ENCODE assay signal across 11 cellular contexts in the genomic region with DNA sequence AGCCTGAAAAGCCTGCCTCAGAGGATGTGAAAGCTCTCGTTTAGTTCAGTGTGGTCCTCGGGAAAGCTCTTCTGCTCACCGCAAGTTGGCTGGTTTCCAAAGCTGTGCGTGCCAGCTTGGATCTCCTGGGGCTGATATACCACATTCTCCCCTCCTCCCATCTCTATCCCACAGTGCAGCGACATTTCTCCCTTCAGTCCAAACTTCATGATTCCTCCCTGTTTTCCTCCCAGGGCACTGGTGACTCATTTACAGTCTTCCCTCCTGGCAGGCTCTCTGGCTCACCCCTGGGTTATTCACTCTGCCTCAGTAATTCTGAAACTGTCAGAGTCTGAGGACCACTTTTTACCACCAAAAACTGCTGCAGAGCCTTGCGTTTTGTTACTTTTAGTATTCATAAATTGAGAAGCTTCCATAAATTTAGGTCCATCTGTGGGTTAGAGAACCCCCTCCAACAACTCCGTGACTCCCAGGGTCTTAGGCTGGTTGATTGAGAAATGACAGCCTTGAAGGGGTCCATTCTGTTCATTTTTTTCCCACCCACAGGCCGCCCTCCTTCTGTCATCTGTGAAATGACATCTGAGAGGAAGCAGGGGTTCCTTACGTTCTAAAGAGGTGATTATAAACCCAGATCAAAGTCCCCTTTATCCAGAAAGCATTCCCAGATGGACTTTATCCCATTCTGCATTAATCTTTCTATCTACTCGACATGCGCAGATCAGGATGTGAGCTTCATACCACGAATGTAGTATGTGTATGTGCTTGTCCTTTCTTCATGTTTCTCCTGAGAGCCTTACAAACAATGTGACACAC. TPM values are rescaled to one million over a fixed set of nuclear protein-coding genes. Genes with fewer than 3 reads are reported as not detected.
DNase-seq lines count a peak whose midpoint lies in the region; ATAC-seq and TF ChIP-seq lines count a peak whose summit lies in the region.
"Had no signal": no experiment of that assay in that cellular context is flagged by ENCODE, and none has a peak within 500 bp of the region (broad histone marks: within the 10 kb centered on the region; RNA-seq: fewer than 3 reads in every experiment).

No MANE protein-coding gene starts in this region.

- no peak overlapping the region for H2BK5ac ChIP-seq in mesenchymal stem cell (ENCODE audit: low read depth, low read length, poor library complexity, severe bottlenecking)

- H3K9me3 ChIP-seq in MM.1S (replicated peaks; ENCODE audit: insufficient read depth, low read length) (no peaks in the 10 kb centered on the region), colonic mucosa (no peaks in the 10 kb centered on the region), mesenchymal stem cell (ENCODE audit: control insufficient read depth, low read length) (no peaks in the 10 kb centered on the region), ascending aorta (no peaks in the 10 kb centered on the region)
- H3K9me3 ChIP-seq: heart left ventricle had no signal

- H3K4me2 ChIP-seq in MM.1S (ENCODE audit: low read depth, low read length) (no peak overlapping the region), mesenchymal stem cell (ENCODE audit: low read length, poor library complexity, severe bottlenecking) (peak overlapping the region; percentile 7)

- no peak overlapping the region for H2AK5ac ChIP-seq in mesenchymal stem cell (ENCODE audit: low read length, severe bottlenecking)

- H2AFZ ChIP-seq in MM.1S (ENCODE audit: low read length) (no peak overlapping the region), mesenchymal stem cell (ENCODE audit: low read depth, low read length) (no peak overlapping the region)

- DNase-seq in Calu3 (peak; percentile 51), MM.1S (peak; percentile 40), colonic mucosa (peak; percentile 67), mesenchymal stem cell (peak; percentile 7), ascending aorta (ENCODE audit: low spot score in 2 of 2) (no peak)
- DNase-seq in natural killer cell treated with Interleukin-12 subunit alpha and Interleukin-12 subunit beta and Interleukin-15 and Interleukin-18, amount 100 ng/mL, for 72 hours (ENCODE audit: low spot score) = no peak
- DNase-seq: activated naive CD4-positive, alpha-beta T cell treated with Interleukin-2 at 50 U/mL for 16 hours; heart left ventricle had no signal

- H4K8ac ChIP-seq in mesenchymal stem cell (ENCODE audit: low read length) = no peak overlapping the region

- no peak overlapping the region for H2BK120ac ChIP-seq in mesenchymal stem cell (ENCODE audit: low read depth, low read length)

- no peak for ATAC-seq in natural killer cell treated with Interleukin-12 subunit alpha and Interleukin-12 subunit beta and Interleukin-15 and Interleukin-18, amount 100 ng/mL, for 72 hours
- ATAC-seq in GM21529 (IDR thresholded peaks at IDR 0.05; ENCODE audit: unreplicated experiment) = no peak
- no peak for ATAC-seq in GM21447 (IDR thresholded peaks at IDR 0.05; ENCODE audit: unreplicated experiment)

- intact Hi-C loops in Calu3 (cut with micrococcal nuclease; ENCODE audit: unreplicated experiment) = no loop called here
- intact Hi-C loops in colonic mucosa (cut with DNase I) = no loop called here
- intact Hi-C loops in ascending aorta (cut with DNase I) = no loop called here

- no peak overlapping the region for H2BK12ac ChIP-seq in mesenchymal stem cell (ENCODE audit: low read length in 2 of 2)

- H3K27me3 ChIP-seq in MM.1S (replicated peaks; ENCODE audit: insufficient read depth, low read length) (0 out of 2 replicates have a peak, but pooled peaks cover 12% of the 10 kb centered on the region), colonic mucosa (no peaks in the 10 kb centered on the region), mesenchymal stem cell (ENCODE audit: control insufficient read depth in 1 of 2, insufficient read depth in 1 of 2, low read length in 2 of 2) (peaks cover 0 to 28% of the 10 kb centered on the region in 2 experiments), ascending aorta (no peaks in the 10 kb centered on the region)

- TF ChIP-seq CTCF in Calu3 (IDR thresholded peaks at IDR 0.05; ENCODE audit: unreplicated experiment) (no peak), MM.1S (IDR thresholded peaks at IDR 0.05; ENCODE audit: low read length) (no peak), colonic mucosa (IDR thresholded peaks at IDR 0.05) (no peak), ascending aorta (IDR thresholded peaks at IDR 0.05) (no peak)

- H3K23ac ChIP-seq in mesenchymal stem cell (ENCODE audit: low read length in 2 of 2) = no peak overlapping the region

- H4K91ac ChIP-seq in mesenchymal stem cell (ENCODE audit: low read length) = no peak overlapping the region

- H3K79me1 ChIP-seq in mesenchymal stem cell (replicated peaks; ENCODE audit: low read length, poor library complexity, severe bottlenecking) = no peaks in the 10 kb centered on the region

- no peak overlapping the region for H3K4ac ChIP-seq in mesenchymal stem cell (ENCODE audit: low read depth in 1 of 2, low read length in 2 of 2)

- no peaks in the 10 kb centered on the region for H3K79me2 ChIP-seq in MM.1S (ENCODE audit: low read length)

- peaks cover 4% of the 10 kb centered on the region; the same call in 1 of the 2 replicates for H3F3A ChIP-seq in MM.1S (ENCODE audit: insufficient read depth, low read length)

- H3K36me3 Mint-ChIP-seq in Calu3 (ENCODE audit: insufficient read depth, unreplicated experiment) = no peaks in the 10 kb centered on the region
- H3K36me3 Mint-ChIP-seq in natural killer cell treated with Interleukin-12 subunit alpha and Interleukin-12 subunit beta and Interleukin-15 and Interleukin-18, amount 100 ng/mL, for 72 hours = no peaks in the 10 kb centered on the region

- BruUV-seq in Calu3 (replicated peaks; lab: Mats Ljungman, UMichigan) = no TSS peak

- H3K36me3 ChIP-seq in MM.1S (replicated peaks; ENCODE audit: insufficient read depth, low read length) (no peaks in the 10 kb centered on the region), colonic mucosa (no peaks in the 10 kb centered on the region), mesenchymal stem cell (ENCODE audit: control insufficient read depth in 1 of 2, insufficient read depth in 2 of 2, low read depth in 1 of 2, low read length in 2 of 2) (no peaks in the 10 kb centered on the region), ascending aorta (no peaks in the 10 kb centered on the region)
- H3K36me3 ChIP-seq: heart left ventricle had no signal

- no peaks in the 10 kb centered on the region for H4K20me1 ChIP-seq in MM.1S (ENCODE audit: insufficient read depth, low read length)

- H2BK15ac ChIP-seq in mesenchymal stem cell (ENCODE audit: low read depth, poor library complexity, severe bottlenecking) = no peak overlapping the region

- H3K27ac Mint-ChIP-seq in Calu3 (ENCODE audit: unreplicated experiment) = no peak overlapping the region
- H3K27ac Mint-ChIP-seq in natural killer cell treated with Interleukin-12 subunit alpha and Interleukin-12 subunit beta and Interleukin-15 and Interleukin-18, amount 100 ng/mL, for 72 hours = no peak overlapping the region

- H3K18ac ChIP-seq in mesenchymal stem cell (ENCODE audit: low read depth in 1 of 2, low read length in 2 of 2) = no peak overlapping the region

- peaks cover 5% of the 10 kb centered on the region; the same call in 1 of the 2 replicates for H3K4me1 ChIP-seq in MM.1S (ENCODE audit: low read length)
- no peaks in the 10 kb centered on the region for H3K4me1 ChIP-seq in colonic mucosa
- peaks cover 14% of the 10 kb centered on the region for H3K4me1 ChIP-seq in mesenchymal stem cell (ENCODE audit: control insufficient read depth, insufficient read depth, low read depth, low read length)
- peaks cover 0 to 3% of the 10 kb centered on the region in 2 donors for H3K4me1 ChIP-seq in ascending aorta

- no peak overlapping the region for H3K27ac ChIP-seq in MM.1S (ENCODE audit: low read length)
- H3K27ac ChIP-seq in colonic mucosa = peak overlapping the region; percentile 67
- H3K27ac ChIP-seq in mesenchymal stem cell (ENCODE audit: low read length, poor library complexity, severe bottlenecking) = no peak overlapping the region
- no peak overlapping the region for H3K27ac ChIP-seq in ascending aorta

- peak overlapping the region; percentile 13 for H3K4me3 Mint-ChIP-seq in Calu3 (ENCODE audit: low read depth, unreplicated experiment)
- no peak overlapping the region for H3K4me3 Mint-ChIP-seq in natural killer cell treated with Interleukin-12 subunit alpha and Interleukin-12 subunit beta and Interleukin-15 and Interleukin-18, amount 100 ng/mL, for 72 hours

- peaks cover 48% of the 10 kb centered on the region for H3K4me1 Mint-ChIP-seq in Calu3 (ENCODE audit: low read depth, unreplicated experiment)
- H3K4me1 Mint-ChIP-seq in natural killer cell treated with Interleukin-12 subunit alpha and Interleukin-12 subunit beta and Interleukin-15 and Interleukin-18, amount 100 ng/mL, for 72 hours (ENCODE audit: low read depth in 2 of 2) = peaks cover 0 to 3% of the 10 kb centered on the region in 2 donors

- H3K4me3 ChIP-seq in MM.1S (ENCODE audit: low read length) (no peak overlapping the region), colonic mucosa (no peak overlapping the region), mesenchymal stem cell (ENCODE audit: insufficient read depth in 1 of 2, low read depth in 1 of 2, low read length in 2 of 2) (peak overlapping the region in 1 of 2 experiments; percentile 32), ascending aorta (no peak overlapping the region)
- H3K4me3 ChIP-seq: heart left ventricle had no signal

- CTCF ChIA-PET in Calu3 (lab: Charles Lee) = interaction anchor here (0.6 to 1.6 kb wide), 3 partner anchors 19 to 52 kb away, joined by 4 to 7 read pairs (median 6); partner anchors contain the start of gene TRIM40

- H3K27me3 Mint-ChIP-seq in Calu3 (ENCODE audit: unreplicated experiment) = no peaks in the 10 kb centered on the region
- H3K27me3 Mint-ChIP-seq in natural killer cell treated with Interleukin-12 subunit alpha and Interleukin-12 subunit beta and Interleukin-15 and Interleukin-18, amount 100 ng/mL, for 72 hours = peaks cover 28 to 29% of the 10 kb centered on the region in 2 donors

- H3K9me2 ChIP-seq in MM.1S (replicated peaks; ENCODE audit: insufficient read depth, low read length) = no peaks in the 10 kb centered on the region

- WGBS in mesenchymal stem cell = 83% methylated on average over 8 of the region's 12 CpGs

- no peaks in the 10 kb centered on the region for H3K9me3 Mint-ChIP-seq in Calu3 (ENCODE audit: low read depth, unreplicated experiment)
- no peaks in the 10 kb centered on the region for H3K9me3 Mint-ChIP-seq in natural killer cell treated with Interleukin-12 subunit alpha and Interleukin-12 subunit beta and Interleukin-15 and Interleukin-18, amount 100 ng/mL, for 72 hours

- H3K9ac ChIP-seq in MM.1S (ENCODE audit: low read length) (no peak overlapping the region), colonic mucosa (ENCODE audit: low read depth in 2 of 2, low read length in 2 of 2) (peak overlapping the region in 1 of 2 donors; percentile 14), mesenchymal stem cell (ENCODE audit: low read length) (peak overlapping the region; percentile 41)

- H3K14ac ChIP-seq in mesenchymal stem cell (ENCODE audit: low read length in 2 of 2) = no peak overlapping the region

RNA-seq across cellular contexts. Expression of gene TRIM10, which starts 6.1 kb away (rescaled TPM):
- total RNA-seq in Calu3 (2022) = 1.8 and 2.7 TPM in 2 replicates
- 1 to 10 TPM; 3.8 to 3.9 TPM for total RNA-seq in colonic mucosa
- polyA plus RNA-seq in mesenchymal stem cell (2013, experiment 1 of 2) = not detected
- polyA plus RNA-seq in mesenchymal stem cell (2013, experiment 2 of 2) = not detected
- total RNA-seq in natural killer cell treated with Interleukin-12 subunit alpha and Interleukin-12 subunit beta and Interleukin-15 and Interleukin-18, amount 100 ng/mL, for 72 hours = not detected
- total RNA-seq in ascending aorta = not detected
- total RNA-seq: heart left ventricle, pulmonary artery endothelial cell had no signal
- polyA plus RNA-seq: heart left ventricle had no signal

RNA-seq across cellular contexts. Expression of gene TRIM15, which starts 8.4 kb away (rescaled TPM):
- total RNA-seq in Calu3 (2022) (11.8 and 13.5 TPM in 2 replicates), colonic mucosa (10 to 100 TPM; 26.8 to 47.3 TPM), ascending aorta (not detected)
- polyA plus RNA-seq in mesenchymal stem cell (2013, experiment 1 of 2) = not detected
- not detected for polyA plus RNA-seq in mesenchymal stem cell (2013, experiment 2 of 2)
- total RNA-seq in natural killer cell treated with Interleukin-12 subunit alpha and Interleukin-12 subunit beta and Interleukin-15 and Interleukin-18, amount 100 ng/mL, for 72 hours = under 1 TPM in 1 of 2 donors, not detected in 1; 0.20 TPM
- total RNA-seq: heart left ventricle, pulmonary artery endothelial cell had no signal
- polyA plus RNA-seq: heart left ventricle had no signal

RNA-seq across cellular contexts. Expression of gene TRIM40, which starts 19.0 kb away (rescaled TPM):
- total RNA-seq in Calu3 (2022) = 0.29 TPM in 1 of 2 replicates, not detected in the other
- 10 to 100 TPM; 10.7 to 17.0 TPM for total RNA-seq in colonic mucosa
- polyA plus RNA-seq in mesenchymal stem cell (2013, experiment 1 of 2) = not detected
- polyA plus RNA-seq in mesenchymal stem cell (2013, experiment 2 of 2) = not detected
- not detected for total RNA-seq in natural killer cell treated with Interleukin-12 subunit alpha and Interleukin-12 subunit beta and Interleukin-15 and Interleukin-18, amount 100 ng/mL, for 72 hours
- total RNA-seq in ascending aorta = not detected
- total RNA-seq: heart left ventricle, pulmonary artery endothelial cell had no signal
- polyA plus RNA-seq: heart left ventricle had no signal

RNA-seq across cellular contexts. Expression of gene TRIM31, which starts 42.0 kb away (rescaled TPM):
- 161 and 181 TPM in 2 replicates for total RNA-seq in Calu3 (2022)
- 10 to 100 TPM; 44.4 to 51.2 TPM for total RNA-seq in colonic mucosa
- not detected for polyA plus RNA-seq in mesenchymal stem cell (2013, experiment 1 of 2)
- polyA plus RNA-seq in mesenchymal stem cell (2013, experiment 2 of 2) = not detected
- total RNA-seq in natural killer cell treated with Interleukin-12 subunit alpha and Interleukin-12 subunit beta and Interleukin-15 and Interleukin-18, amount 100 ng/mL, for 72 hours = not detected
- total RNA-seq in ascending aorta = not detected
- total RNA-seq: heart left ventricle, pulmonary artery endothelial cell had no signal
- polyA plus RNA-seq: heart left ventricle had no signal

RNA-seq across cellular contexts. Expression of gene TRIM26, which starts 58.3 kb away (rescaled TPM):
- total RNA-seq in Calu3 (2022) (89.9 and 118 TPM in 2 replicates), colonic mucosa (10 to 100 TPM; 48.2 to 53.5 TPM), ascending aorta (38.6 TPM)
- polyA plus RNA-seq in mesenchymal stem cell (2013, experiment 1 of 2) = 24.2 TPM
- 24.0 TPM for polyA plus RNA-seq in mesenchymal stem cell (2013, experiment 2 of 2)
- 10 to 100 TPM; 87.5 to 92.0 TPM for total RNA-seq in natural killer cell treated with Interleukin-12 subunit alpha and Interleukin-12 subunit beta and Interleukin-15 and Interleukin-18, amount 100 ng/mL, for 72 hours

Comparison
In these comparisons a context has a peak if more than half of its experiments do, and no peak if none do; other contexts are left out.
1. DNase-seq: peak in Calu3 (single experiment), MM.1S (single experiment), colonic mucosa (single experiment) and mesenchymal stem cell (single experiment); none in natural killer cell treated with Interleukin-12 subunit alpha and Interleukin-12 subunit beta and Interleukin-15 and Interleukin-18, amount 100 ng/mL, for 72 hours (single experiment) and ascending aorta (0 of 2).
2. RNA of gene TRIM15, which starts 8.4 kb away (total RNA-seq): 26.8 to 47.3 TPM in colonic mucosa and 11.8 to 13.5 TPM in Calu3; 0.20 TPM in natural killer cell treated with Interleukin-12 subunit alpha and Interleukin-12 subunit beta and Interleukin-15 and Interleukin-18, amount 100 ng/mL, for 72 hours and not detected in ascending aorta (single experiment); every median in the first group is over 10 times any median in the second.